8 cellular contexts compared by ENCODE assay signal in genomic region chr15:90872481-90873184, GRCh38. TPM values are rescaled to one million over a fixed set of nuclear protein-coding genes. Genes with fewer than 3 reads are reported as not detected.
A peak's percentile ranks its signal among the peaks of the same experiment; 100 is the strongest.
DNase-seq lines count a peak whose midpoint lies in the region; ATAC-seq, FAIRE-seq and TF ChIP-seq lines count a peak whose summit lies in the region.

No MANE protein-coding gene starts in this region.

- intact Hi-C loops in CD4-positive, alpha-beta memory T cell (cut with micrococcal nuclease): no loop called here
- intact Hi-C loops in mucosa of descending colon (cut with DNase I, micrococcal nuclease) (loop anchor here in 1 of 2 donors (10.0 kb wide), 1 partner anchor 158 kb away; the partner anchor contains the start of gene BLM), thyroid gland (cut with DNase I) (no loop called here)

- no peak overlapping the region for H3K23ac ChIP-seq in H1 (ENCODE audit: insufficient read length)

- POLR2A ChIA-PET in CD4-positive, alpha-beta memory T cell (lab: Charles Lee; ENCODE audit: partially characterized antibody): interaction anchor here (1.5 to 2.0 kb wide), 3 partner anchors 30 to 156 kb away, joined by 4 to 12 read pairs (median 12); partner anchors contain the start of genes BLM, MAN2A2 and RCCD1
- POLR2A ChIA-PET in H1 (lab: Charles Lee; ENCODE audit: partially characterized antibody): interaction anchor here (0.6 kb wide), 1 partner anchor 86 kb away, joined by 4 read pairs; no protein-coding TSS in a partner anchor

- ATAC-seq in HG02759 (IDR thresholded peaks at IDR 0.05; ENCODE audit: unreplicated experiment): peak; percentile 11
- ATAC-seq in mucosa of descending colon: no peak

- H3K27me3 Mint-ChIP-seq in CD4-positive, alpha-beta memory T cell: no peaks in the 10 kb centered on the region

- no peak overlapping the region for H2AFZ ChIP-seq in H1 (ENCODE audit: low read length)

- H3K4me1 Mint-ChIP-seq in CD4-positive, alpha-beta memory T cell: peaks cover 23 to 59% (median 40%) of the 10 kb centered on the region in 4 donors

- FAIRE-seq in H1 (lab: Jason Lieb, UNC): no peak

- H3K14ac ChIP-seq in H1 (ENCODE audit: insufficient read length): no peak overlapping the region

- no peak for TF ChIP-seq RAD21 in H1 (IDR thresholded peaks at IDR 0.05 in 1 of 2, conservative IDR thresholded peaks at IDR 0.05 in 1 of 2; ENCODE audit: low read depth in 2 of 2, low read length in 2 of 2)

- H3K79me2 ChIP-seq in H1 (ENCODE audit: control insufficient read depth in 1 of 2, insufficient read depth in 2 of 2, low read length in 2 of 2): peaks cover 0 to 5% of the 10 kb centered on the region in 2 experiments; a peak in 2 of 4 replicates

- H3K9me3 Mint-ChIP-seq in CD4-positive, alpha-beta memory T cell: no peaks in the 10 kb centered on the region

- peaks cover 2% of the 10 kb centered on the region; the same call in 1 of the 2 replicates for H3K79me1 ChIP-seq in H1 (ENCODE audit: low read depth, low read length)

- peak overlapping the region; percentile 50; the same call in 1 of the 2 replicates for H2BK12ac ChIP-seq in H1 (ENCODE audit: low read depth, low read length)

- no peak overlapping the region for H3K56ac ChIP-seq in H1 (replicated peaks; ENCODE audit: insufficient read length, low read depth, low read length)

- peaks cover 3% of the 10 kb centered on the region; the same call in 1 of the 2 replicates for H3K23me2 ChIP-seq in H1 (ENCODE audit: low read depth, low read length)

- DNase-seq in CD4-positive, alpha-beta memory T cell: peak in 1 of 5 donors; percentile 57
- DNase-seq in WERI-Rb-1 (no peak), H1 (ENCODE audit: low read depth in 1 of 2, low spot score in 2 of 2) (no peak), mucosa of descending colon (no peak), thyroid gland (peak; percentile 75 to 76), NK-92 (lab: John Stamatoyannopoulos, UW; ENCODE audit: unreplicated experiment) (no peak), NOMO-1 (lab: John Stamatoyannopoulos, UW; ENCODE audit: unreplicated experiment in 2 of 2) (no peak)

- H3K4me1 ChIP-seq in CD4-positive, alpha-beta memory T cell (ENCODE audit: insufficient read depth, low read length): peaks cover 46% of the 10 kb centered on the region
- H3K4me1 ChIP-seq in H1 (replicated peaks in 1 of 4; ENCODE audit: control insufficient read depth in 3 of 4, insufficient read depth in 4 of 4, low read length in 3 of 4) (peaks cover 23 to 47% (median 30%) of the 10 kb centered on the region in 4 experiments), mucosa of descending colon (ENCODE audit: low read depth) (peaks cover 36% of the 10 kb centered on the region), thyroid gland (peaks cover 56 to 59% of the 10 kb centered on the region in 2 donors)

- peak overlapping the region; percentile 49; the same call in 1 of the 2 replicates for H2AK5ac ChIP-seq in H1 (ENCODE audit: low read depth, low read length)

- peak overlapping the region; percentile 69 to 79 for H3K4me2 ChIP-seq in H1 (ENCODE audit: insufficient read depth in 1 of 2, low read depth in 2 of 2, low read length in 2 of 2)

- peaks cover 2 to 26% of the 10 kb centered on the region in 2 donors for H3K36me3 Mint-ChIP-seq in CD4-positive, alpha-beta memory T cell

- 0 out of 2 replicates have a peak overlapping the region, but pooled peaks have one; percentile 88 for H2BK15ac ChIP-seq in H1 (ENCODE audit: low read length)

- 0 out of 2 replicates have a peak overlapping the region, but pooled peaks have one; percentile 66 for H2BK20ac ChIP-seq in H1 (ENCODE audit: low read length)

- 63% methylated on average over 12 of the region's 12 CpGs; no CpG with 5 or more reads in 1 of the 2 experiments for WGBS in H1 (ENCODE audit: extremely low coverage in 1 of 2, insufficient coverage in 1 of 2, insufficient read length in 1 of 2, insufficient replicate concordance in 2 of 2, low coverage in 1 of 2, low lambda C conversion rate in 2 of 2, missing lambda C conversion rate in 1 of 2), 2 experiments
- 23 to 28% methylated on average over 11 to 12 of the region's 12 CpGs for whole genome bisulfite sequencing in thyroid gland, 2 donors

- TF ChIP-seq CTCF in WERI-Rb-1 (IDR thresholded peaks at IDR 0.05; ENCODE audit: low read depth, low read length) (no peak), H1 (IDR thresholded peaks at IDR 0.05; ENCODE audit: control extremely low read depth in 1 of 3, insufficient read depth in 1 of 3, low read depth in 1 of 3, low read length in 3 of 3) (no peak), mucosa of descending colon (IDR thresholded peaks at IDR 0.05) (no peak), thyroid gland (IDR thresholded peaks at IDR 0.05) (no peak)

- H4K5ac ChIP-seq in H1 (ENCODE audit: insufficient read length, low read depth, low read length): no peak overlapping the region

- no peak for TF ChIP-seq POLR2A in H1 (IDR thresholded peaks at IDR 0.05; ENCODE audit: control extremely low read depth in 1 of 2, low read depth in 2 of 2, low read length in 2 of 2)
- TF ChIP-seq POLR2A in thyroid gland (IDR thresholded peaks at IDR 0.05): no peak

- H4K91ac ChIP-seq in H1 (replicated peaks; ENCODE audit: insufficient read length, low read length): no peak overlapping the region

- no peaks in the 10 kb centered on the region for H3K27me3 ChIP-seq in CD4-positive, alpha-beta memory T cell (ENCODE audit: insufficient read depth, low read length)
- peaks cover 15% of the 10 kb centered on the region for H3K27me3 ChIP-seq in WERI-Rb-1 (ENCODE audit: insufficient read depth, low read depth, severe bottlenecking)
- no peaks in the 10 kb centered on the region for H3K27me3 ChIP-seq in H1 (replicated peaks in 1 of 4; ENCODE audit: control insufficient read depth in 3 of 4, extremely low read depth in 1 of 4, insufficient read depth in 3 of 4, low read length in 3 of 4)
- H3K27me3 ChIP-seq in thyroid gland: no peaks in the 10 kb centered on the region

- no peak overlapping the region for H2BK120ac ChIP-seq in H1 (replicated peaks; ENCODE audit: low read depth, low read length)

- no peak for TF ChIP-seq EP300 in H1 (IDR thresholded peaks at IDR 0.05; ENCODE audit: borderline replicate concordance in 1 of 2, low read depth in 2 of 2, low read length in 2 of 2)

- H3K9ac ChIP-seq in H1 (replicated peaks in 1 of 4; ENCODE audit: extremely low read depth in 1 of 4, low read depth in 3 of 4, low read length in 3 of 4): no peak overlapping the region; a peak in 2 of 7 replicates

- CTCF ChIA-PET in CD4-positive, alpha-beta memory T cell (lab: Charles Lee; ENCODE audit: partially characterized antibody): interaction anchor here (0.5 to 2.6 kb wide), 2 partner anchors 11 to 13 kb away, joined by 6 to 19 read pairs; no protein-coding TSS in a partner anchor
- CTCF ChIA-PET in H1 (lab: Charles Lee; ENCODE audit: partially characterized antibody): interaction anchor here (1.3 to 2.5 kb wide), 3 partner anchors 13 to 55 kb away, joined by 4 to 28 read pairs (median 6); partner anchors contain the start of gene FES

- peak overlapping the region; percentile 80 to 94 (median 92) for H3K27ac Mint-ChIP-seq in CD4-positive, alpha-beta memory T cell

- peak overlapping the region; percentile 17 for H3K4ac ChIP-seq in H1 (replicated peaks; ENCODE audit: insufficient read length, low read depth, low read length)

- peak overlapping the region; percentile 44 for H3K18ac ChIP-seq in H1 (ENCODE audit: extremely low read depth, low read length)

- peaks cover 0 to 2% of the 10 kb centered on the region in 2 experiments for H4K20me1 ChIP-seq in H1 (replicated peaks in 1 of 2; ENCODE audit: control insufficient read depth in 1 of 2, insufficient read depth in 2 of 2, low read length in 2 of 2)

- peaks cover 14% of the 10 kb centered on the region for H3K36me3 ChIP-seq in CD4-positive, alpha-beta memory T cell (ENCODE audit: insufficient read depth, low read length)
- H3K36me3 ChIP-seq in WERI-Rb-1 (no peaks in the 10 kb centered on the region), H1 (ENCODE audit: control insufficient read depth in 2 of 4, insufficient read depth in 4 of 4, low read length in 3 of 4) (peaks cover 0 to 10% (median 3%) of the 10 kb centered on the region in 4 experiments; a peak in 2 of 8 replicates), mucosa of descending colon (ENCODE audit: low read depth) (no peaks in the 10 kb centered on the region), thyroid gland (peaks cover 19% of the 10 kb centered on the region in 2 donors)

- H2BK5ac ChIP-seq in H1 (ENCODE audit: low read depth, low read length): peak overlapping the region; percentile 47; the same call in 1 of the 2 replicates

- H3K4me3 ChIP-seq in CD4-positive, alpha-beta memory T cell (ENCODE audit: low read length in 2 of 2): peak overlapping the region; percentile 57 to 88
- H3K4me3 ChIP-seq in WERI-Rb-1 (ENCODE audit: low read depth, low read length): peak overlapping the region; percentile 46
- peak overlapping the region; percentile 47 to 73 (median 63); a peak in 7 of 8 replicates for H3K4me3 ChIP-seq in H1 (ENCODE audit: extremely low read depth in 1 of 4, insufficient read depth in 2 of 4, low read depth in 3 of 4, low read length in 4 of 4)
- H3K4me3 ChIP-seq in mucosa of descending colon: peak overlapping the region; percentile 82
- peak overlapping the region; percentile 66 to 95 (median 85) for H3K4me3 ChIP-seq in thyroid gland (replicated peaks in 1 of 3)

- H4K8ac ChIP-seq in H1 (ENCODE audit: extremely low read depth, insufficient read depth, low read length): no peak overlapping the region

- no peaks in the 10 kb centered on the region for H3K9me3 ChIP-seq in CD4-positive, alpha-beta memory T cell (ENCODE audit: control insufficient read depth in 1 of 2, low read length in 2 of 2)
- H3K9me3 ChIP-seq in WERI-Rb-1 (ENCODE audit: severe bottlenecking): no peaks in the 10 kb centered on the region
- H3K9me3 ChIP-seq in H1 (ENCODE audit: insufficient read depth in 2 of 2, low read depth in 1 of 2, low read length in 1 of 2): no peaks in the 10 kb centered on the region
- no peaks in the 10 kb centered on the region for H3K9me3 ChIP-seq in mucosa of descending colon
- H3K9me3 ChIP-seq in thyroid gland: no peaks in the 10 kb centered on the region

- H3K4me3 Mint-ChIP-seq in CD4-positive, alpha-beta memory T cell: peak overlapping the region; percentile 86 to 89 (median 88)

- peak overlapping the region; percentile 60 for H3K27ac ChIP-seq in CD4-positive, alpha-beta memory T cell (ENCODE audit: low read depth, low read length)
- H3K27ac ChIP-seq in WERI-Rb-1: no peak overlapping the region
- H3K27ac ChIP-seq in H1 (ENCODE audit: low read depth, low read length): no peak overlapping the region
- peak overlapping the region; percentile 90 to 99 (median 97) for H3K27ac ChIP-seq in thyroid gland

RNA-seq across cellular contexts. Expression of gene FURIN, which starts 4.2 kb away (rescaled TPM):
- 10 to 100 TPM; 37.2 to 40.3 TPM for total RNA-seq in CD4-positive, alpha-beta memory T cell
- polyA plus RNA-seq in CD4-positive, alpha-beta memory T cell: 10 to 100 TPM in 1 of 2 donors, 1 to 10 TPM in 1; 1.6 to 11.6 TPM
- total RNA-seq in H1 (2021; fragmentation: NEBNext Ultra II Directional; extraction: Animal tissue kit (Norgen Biotek cat#: 25700)): 28.0 and 32.1 TPM in 2 replicates
- 15.8 and 22.5 TPM in 2 replicates for polyA plus RNA-seq in H1 (2011; rRNA removed)
- 14.1 TPM for polyA plus RNA-seq in H1 (2011; cell fraction: cytosol; rRNA removed)
- 23.4 TPM for polyA plus RNA-seq in H1 (2011; cell fraction: nucleus; rRNA removed)
- polyA plus RNA-seq in H1 (2012, experiment 1 of 2): 14.0 to 24.5 TPM (median 23.1 TPM) in 4 replicates
- polyA plus RNA-seq in H1 (2012, experiment 2 of 2): 21.8 TPM
- 25.4 TPM for polyA plus RNA-seq in H1 (2013, experiment 1 of 2)
- polyA plus RNA-seq in H1 (2013, experiment 2 of 2): 27.3 TPM
- 14.0 and 17.4 TPM in 2 replicates for polyA minus RNA-seq in H1 (2011; rRNA and poly(A)+ RNA removed)
- 17.1 TPM for polyA minus RNA-seq in H1 (2011; cell fraction: cytosol; rRNA and poly(A)+ RNA removed)
- 12.8 TPM for polyA minus RNA-seq in H1 (2011; cell fraction: nucleus; rRNA and poly(A)+ RNA removed)
- 10 to 100 TPM; 65.9 to 83.4 (median 67.4) TPM for total RNA-seq in mucosa of descending colon
- 100 to 1,000 TPM in 2 of 4 donors, 10 to 100 TPM in 2; 88.6 to 128 (median 102) TPM for total RNA-seq in thyroid gland

RNA-seq across cellular contexts. Expression of gene FES, which starts 11.7 kb away (rescaled TPM):
- total RNA-seq in CD4-positive, alpha-beta memory T cell: 1 to 10 TPM; 2.3 to 3.0 TPM
- not detected for polyA plus RNA-seq in CD4-positive, alpha-beta memory T cell
- 6.8 and 8.6 TPM in 2 replicates for total RNA-seq in H1 (2021; fragmentation: NEBNext Ultra II Directional; extraction: Animal tissue kit (Norgen Biotek cat#: 25700))
- 8.5 and 10.9 TPM in 2 replicates for polyA plus RNA-seq in H1 (2011; rRNA removed)
- 9.5 TPM for polyA plus RNA-seq in H1 (2011; cell fraction: cytosol; rRNA removed)
- polyA plus RNA-seq in H1 (2011; cell fraction: nucleus; rRNA removed): 42.5 TPM
- polyA plus RNA-seq in H1 (2012, experiment 1 of 2): 4.2 to 9.7 TPM (median 8.0 TPM) in 4 replicates
- polyA plus RNA-seq in H1 (2012, experiment 2 of 2): 6.3 TPM
- polyA plus RNA-seq in H1 (2013, experiment 1 of 2): 3.9 TPM
- 3.0 TPM for polyA plus RNA-seq in H1 (2013, experiment 2 of 2)
- 7.4 and 8.6 TPM in 2 replicates for polyA minus RNA-seq in H1 (2011; rRNA and poly(A)+ RNA removed)
- 9.8 TPM for polyA minus RNA-seq in H1 (2011; cell fraction: cytosol; rRNA and poly(A)+ RNA removed)
- 18.5 TPM for polyA minus RNA-seq in H1 (2011; cell fraction: nucleus; rRNA and poly(A)+ RNA removed)
- total RNA-seq in mucosa of descending colon (10 to 100 TPM in 2 of 3 donors, 1 to 10 TPM in 1; 7.9 to 18.6 (median 12.1) TPM), thyroid gland (10 to 100 TPM; 34.1 to 44.5 (median 36.0) TPM)

RNA-seq across cellular contexts. Expression of gene MAN2A2, which starts 30.5 kb away (rescaled TPM):
- 100 to 1,000 TPM; 123 to 126 TPM for total RNA-seq in CD4-positive, alpha-beta memory T cell
- polyA plus RNA-seq in CD4-positive, alpha-beta memory T cell: 10 to 100 TPM in 1 of 2 donors, 1 to 10 TPM in 1; 1.3 to 12.2 TPM
- 21.9 and 23.1 TPM in 2 replicates for total RNA-seq in H1 (2021; fragmentation: NEBNext Ultra II Directional; extraction: Animal tissue kit (Norgen Biotek cat#: 25700))
- polyA plus RNA-seq in H1 (2011; rRNA removed): 29.7 and 35.9 TPM in 2 replicates
- 24.6 TPM for polyA plus RNA-seq in H1 (2011; cell fraction: cytosol; rRNA removed)
- 210 TPM for polyA plus RNA-seq in H1 (2011; cell fraction: nucleus; rRNA removed)
- polyA plus RNA-seq in H1 (2012, experiment 1 of 2): 16.3 to 19.6 TPM (median 18.4 TPM) in 4 replicates
- 4.7 TPM for polyA plus RNA-seq in H1 (2012, experiment 2 of 2)
- 18.5 TPM for polyA plus RNA-seq in H1 (2013, experiment 1 of 2)
- polyA plus RNA-seq in H1 (2013, experiment 2 of 2): 14.0 TPM
- polyA minus RNA-seq in H1 (2011; rRNA and poly(A)+ RNA removed): 20.9 and 24.9 TPM in 2 replicates
- 9.3 TPM for polyA minus RNA-seq in H1 (2011; cell fraction: cytosol; rRNA and poly(A)+ RNA removed)
- polyA minus RNA-seq in H1 (2011; cell fraction: nucleus; rRNA and poly(A)+ RNA removed): 32.5 TPM
- total RNA-seq in mucosa of descending colon: 10 to 100 TPM; 50.9 to 75.8 (median 75.3) TPM
- total RNA-seq in thyroid gland: 100 to 1,000 TPM in 1 of 4 donors, 10 to 100 TPM in 3; 30.1 to 129 (median 58.9) TPM

RNA-seq across cellular contexts. Expression of gene HDDC3, which starts 59.7 kb away (rescaled TPM):
- total RNA-seq in CD4-positive, alpha-beta memory T cell: 10 to 100 TPM; 27.4 to 28.3 TPM
- 10 to 100 TPM; 34.6 to 38.7 TPM for polyA plus RNA-seq in CD4-positive, alpha-beta memory T cell
- total RNA-seq in H1 (2021; fragmentation: NEBNext Ultra II Directional; extraction: Animal tissue kit (Norgen Biotek cat#: 25700)): 16.3 and 17.0 TPM in 2 replicates
- polyA plus RNA-seq in H1 (2011; rRNA removed): 16.5 and 19.6 TPM in 2 replicates
- polyA plus RNA-seq in H1 (2011; cell fraction: cytosol; rRNA removed): 20.7 TPM
- 16.6 TPM for polyA plus RNA-seq in H1 (2011; cell fraction: nucleus; rRNA removed)
- polyA plus RNA-seq in H1 (2012, experiment 1 of 2): 10.3 to 16.5 TPM (median 13.7 TPM) in 4 replicates
- polyA plus RNA-seq in H1 (2012, experiment 2 of 2): 13.7 TPM
- 14.9 TPM for polyA plus RNA-seq in H1 (2013, experiment 1 of 2)
- 13.1 TPM for polyA plus RNA-seq in H1 (2013, experiment 2 of 2)
- 15.6 and 17.6 TPM in 2 replicates for polyA minus RNA-seq in H1 (2011; rRNA and poly(A)+ RNA removed)
- 11.1 TPM for polyA minus RNA-seq in H1 (2011; cell fraction: cytosol; rRNA and poly(A)+ RNA removed)
- 17.6 TPM for polyA minus RNA-seq in H1 (2011; cell fraction: nucleus; rRNA and poly(A)+ RNA removed)
- total RNA-seq in mucosa of descending colon (10 to 100 TPM; 10.7 to 23.4 (median 15.4) TPM), thyroid gland (10 to 100 TPM; 13.3 to 25.7 (median 18.0) TPM)

Comparison
In these comparisons a context has a peak if more than half of its experiments do, and no peak if none do; other contexts are left out.
1. DNase-seq: peak in thyroid gland (2 of 2); none in WERI-Rb-1 (single experiment), H1 (0 of 2), mucosa of descending colon (0 of 3), NK-92 (single experiment) and NOMO-1 (0 of 2).
2. H3K27ac ChIP-seq: peak in CD4-positive, alpha-beta memory T cell (single experiment) and thyroid gland (3 of 3); none in WERI-Rb-1 (single experiment) and H1 (single experiment).
3. Peak in every context shown above with its lines, with median percentiles within 50 percentile points of each other: H3K4me3 ChIP-seq.